In the genomic region with DNA sequence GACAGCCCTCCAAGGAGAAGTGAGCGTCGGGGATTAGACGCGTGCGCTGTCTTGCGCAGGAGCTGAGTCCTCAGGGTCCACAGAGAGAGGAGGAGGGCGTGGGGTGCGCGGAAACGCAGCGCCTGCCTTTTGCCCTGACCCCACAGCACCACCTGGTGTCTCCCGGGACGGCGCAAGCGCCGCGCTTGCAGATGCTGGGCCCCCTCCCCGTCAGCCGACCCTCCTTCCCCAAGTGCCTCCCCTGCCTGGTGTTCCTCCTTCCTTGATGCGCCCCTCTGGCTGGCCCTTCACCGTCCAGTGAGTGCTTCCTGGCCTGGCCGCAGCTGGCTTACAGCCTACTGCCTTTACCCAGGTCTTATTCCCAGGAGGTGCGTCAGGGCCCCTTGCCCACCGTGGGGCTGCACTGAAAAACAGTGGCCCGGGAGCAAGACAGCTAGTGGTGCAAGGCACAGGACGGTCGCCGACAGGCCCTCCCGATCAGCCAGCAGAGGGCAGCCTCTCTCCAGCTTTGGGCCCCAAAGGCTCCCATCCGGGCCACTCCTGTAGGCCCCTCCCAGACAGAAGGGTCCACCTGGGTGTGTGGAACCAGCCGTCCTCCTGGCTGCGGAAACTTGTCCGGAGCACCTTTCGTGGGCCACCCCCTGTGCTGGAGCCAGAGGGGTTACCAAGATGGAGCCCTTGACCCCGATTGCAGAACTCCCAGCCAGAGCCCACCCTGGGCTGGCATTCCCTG, we compare ENCODE assay signal across 8 cellular contexts. TPM values are rescaled to one million over a fixed set of nuclear protein-coding genes. Genes with fewer than 3 reads are reported as not detected.
DNase-seq lines count a peak whose midpoint lies in the region; ATAC-seq and TF ChIP-seq lines count a peak whose summit lies in the region.

No MANE protein-coding gene starts in this region.

- DNase-seq in DMS79 (lab: John Stamatoyannopoulos, UW) (peak; percentile 34), RKO (ENCODE audit: low spot score) (peak; percentile 53), fibroblast of pulmonary artery (ENCODE audit: low read depth) (peak; percentile 83), nephron progenitor cell (peak; percentile 90)
- peak; percentile 60 for DNase-seq in Jurkat, Clone E6-1 (ENCODE audit: low read depth, low spot score)

- H3K9me3 Mint-ChIP-seq in activated T-helper 17 cell treated with anti-CD3 and anti-CD28 coated beads, Interleukin-2, amount 50 U/mL, for 72 hours, result no peaks in the 10 kb centered on the region
- H3K9me3 Mint-ChIP-seq in nephron progenitor cell, result no peaks in the 10 kb centered on the region
- no peaks in the 10 kb centered on the region for H3K9me3 Mint-ChIP-seq in stimulated activated naive CD8-positive, alpha-beta T cell treated with anti-CD3 and anti-CD28 coated beads, Interleukin-15, Interleukin-2, amounts not matched to agents 100 ng/mL and 50 ng/mL, for 24 hours

- peak overlapping the region; percentile 77 for H3K4me3 Mint-ChIP-seq in activated T-helper 17 cell treated with anti-CD3 and anti-CD28 coated beads, Interleukin-2, amount 50 U/mL, for 72 hours
- peak overlapping the region; percentile 76 for H3K4me3 Mint-ChIP-seq in nephron progenitor cell
- H3K4me3 Mint-ChIP-seq in stimulated activated naive CD8-positive, alpha-beta T cell treated with anti-CD3 and anti-CD28 coated beads, Interleukin-15, Interleukin-2, amounts not matched to agents 100 ng/mL and 50 ng/mL, for 24 hours, result peak overlapping the region; percentile 72

- H3K36me3 Mint-ChIP-seq in activated T-helper 17 cell treated with anti-CD3 and anti-CD28 coated beads, Interleukin-2, amount 50 U/mL, for 72 hours (ENCODE audit: low read depth), result peaks cover 5% of the 10 kb centered on the region
- H3K36me3 Mint-ChIP-seq in nephron progenitor cell (ENCODE audit: low read depth), result no peaks in the 10 kb centered on the region
- peaks cover 9% of the 10 kb centered on the region for H3K36me3 Mint-ChIP-seq in stimulated activated naive CD8-positive, alpha-beta T cell treated with anti-CD3 and anti-CD28 coated beads, Interleukin-15, Interleukin-2, amounts not matched to agents 100 ng/mL and 50 ng/mL, for 24 hours (ENCODE audit: low read depth)

- no peaks in the 10 kb centered on the region for H3K27me3 Mint-ChIP-seq in activated T-helper 17 cell treated with anti-CD3 and anti-CD28 coated beads, Interleukin-2, amount 50 U/mL, for 72 hours
- peaks cover 61% of the 10 kb centered on the region for H3K27me3 Mint-ChIP-seq in nephron progenitor cell (ENCODE audit: low read depth, poor library complexity)
- H3K27me3 Mint-ChIP-seq in stimulated activated naive CD8-positive, alpha-beta T cell treated with anti-CD3 and anti-CD28 coated beads, Interleukin-15, Interleukin-2, amounts not matched to agents 100 ng/mL and 50 ng/mL, for 24 hours, result peaks cover 25% of the 10 kb centered on the region

- peaks cover 5% of the 10 kb centered on the region for H3K4me1 Mint-ChIP-seq in activated T-helper 17 cell treated with anti-CD3 and anti-CD28 coated beads, Interleukin-2, amount 50 U/mL, for 72 hours
- H3K4me1 Mint-ChIP-seq in nephron progenitor cell, result peaks cover 46% of the 10 kb centered on the region
- H3K4me1 Mint-ChIP-seq in stimulated activated naive CD8-positive, alpha-beta T cell treated with anti-CD3 and anti-CD28 coated beads, Interleukin-15, Interleukin-2, amounts not matched to agents 100 ng/mL and 50 ng/mL, for 24 hours (ENCODE audit: low read depth), result peaks cover 21% of the 10 kb centered on the region

- peak overlapping the region; percentile 57 for H3K27ac Mint-ChIP-seq in activated T-helper 17 cell treated with anti-CD3 and anti-CD28 coated beads, Interleukin-2, amount 50 U/mL, for 72 hours
- H3K27ac Mint-ChIP-seq in nephron progenitor cell, result no peak overlapping the region
- no peak overlapping the region for H3K27ac Mint-ChIP-seq in stimulated activated naive CD8-positive, alpha-beta T cell treated with anti-CD3 and anti-CD28 coated beads, Interleukin-15, Interleukin-2, amounts not matched to agents 100 ng/mL and 50 ng/mL, for 24 hours

- peak overlapping the region; percentile 22 for H3K4me3 ChIP-seq in Jurkat, Clone E6-1 (ENCODE audit: low read length)
- H3K4me3 ChIP-seq in fibroblast of pulmonary artery (replicated peaks; ENCODE audit: low read depth, low read length), result no peak overlapping the region

- TF ChIP-seq CTCF in fibroblast of pulmonary artery (IDR thresholded peaks at IDR 0.05; ENCODE audit: low read length, missing control alignments), result peak; percentile 82
- peak; percentile 91 for TF ChIP-seq CTCF in nephron progenitor cell (IDR thresholded peaks at IDR 0.05)

- peak; percentile 67 for ATAC-seq in GM21723 (IDR thresholded peaks at IDR 0.05; ENCODE audit: unreplicated experiment)
- peak; percentile 83 for ATAC-seq in activated T-helper 17 cell treated with anti-CD3 and anti-CD28 coated beads, Interleukin-2, amount 50 U/mL, for 72 hours (replicated peaks)

RNA-seq across cellular contexts. Expression of a gene that starts 12.9 kb away (rescaled TPM):
- polyA plus RNA-seq in Jurkat, Clone E6-1 (2012; ENCODE audit: insufficient read depth, insufficient read length), result 12.4 TPM
- total RNA-seq in activated T-helper 17 cell treated with anti-CD3 and anti-CD28 coated beads, Interleukin-2, amount 50 U/mL, for 72 hours, result 10 to 100 TPM in 1 of 2 donors, 1 to 10 TPM in 1; 9.4 to 21.0 TPM

RNA-seq across cellular contexts. Expression of a gene that starts 25.0 kb away (rescaled TPM):
- polyA plus RNA-seq in Jurkat, Clone E6-1 (2012; ENCODE audit: insufficient read depth, insufficient read length), result 44.8 TPM
- 10 to 100 TPM; 25.0 to 51.1 TPM for total RNA-seq in activated T-helper 17 cell treated with anti-CD3 and anti-CD28 coated beads, Interleukin-2, amount 50 U/mL, for 72 hours

RNA-seq across cellular contexts. Expression of a gene that starts 57.0 kb away (rescaled TPM):
- 2.8 TPM for polyA plus RNA-seq in Jurkat, Clone E6-1 (2012; ENCODE audit: insufficient read depth, insufficient read length)
- total RNA-seq in activated T-helper 17 cell treated with anti-CD3 and anti-CD28 coated beads, Interleukin-2, amount 50 U/mL, for 72 hours, result 1 to 10 TPM in 1 of 2 donors, under 1 TPM in 1; 0.28 to 1.3 TPM

Comparison
In these comparisons a context has a peak if more than half of its experiments do, and no peak if none do; other contexts are left out.
1. DNase-seq: peak in every context shown above with its lines; median percentile 90 in nephron progenitor cell; 83 in fibroblast of pulmonary artery; 60 in Jurkat, Clone E6-1; 53 in RKO; 34 in DMS79.